In genomic region chr5:116418016-116418415, GRCh38 we compare ENCODE assay signal across 30 cellular contexts.
"Had no signal": no experiment of that assay in that cellular context is flagged by ENCODE, and none has a peak within 500 bp of the region (broad histone marks: within the 10 kb centered on the region; RNA-seq: fewer than 3 reads in every experiment).

No MANE protein-coding gene starts in this region.

- H3K36me3 Mint-ChIP-seq: natural killer cell had no signal

- H3K27me3 Mint-ChIP-seq: naive thymus-derived CD4-positive, alpha-beta T cell; stimulated activated memory B cell treated with anti-CD40 and anti-IgM and Interleukin-4, amounts not matched to agents 10 μg/mL and 1 μg/mL and 100 μg/mL, for 72 hours; stimulated activated naive CD8-positive, alpha-beta T cell treated with anti-CD3 and anti-CD28 coated beads, Interleukin-15, Interleukin-2, amounts not matched to agents 100 ng/mL and 50 ng/mL, for 24 hours had no signal

- H3K9me3 ChIP-seq: neutrophil, pancreas, prostate gland, right atrium auricular region, right lobe of liver, sigmoid colon, spleen, stomach, thoracic aorta, thyroid gland, tibial nerve, upper lobe of left lung, vagina had no signal

- H3K4me1 Mint-ChIP-seq: natural killer cell; stimulated activated memory B cell treated with anti-CD40 and anti-IgM and Interleukin-4, amounts not matched to agents 10 μg/mL and 1 μg/mL and 100 μg/mL, for 72 hours had no signal

- ATAC-seq: naive thymus-derived CD4-positive, alpha-beta T cell; natural killer cell; right lobe of liver; stimulated activated memory B cell treated with anti-CD40 and anti-IgM and Interleukin-4, amounts not matched to agents 10 μg/mL and 1 μg/mL and 100 μg/mL, for 72 hours had no signal

- H3K4me2 ChIP-seq: smooth muscle cell had no signal

- H3K27me3 ChIP-seq: neutrophil, pancreas, right atrium auricular region, right lobe of liver, sigmoid colon, spleen, stomach, thyroid gland, tibial nerve, upper lobe of left lung, vagina had no signal

- FAIRE-seq: pancreas, urothelium cell line had no signal

- H3K9me3 Mint-ChIP-seq: natural killer cell; nephron; stimulated activated memory B cell treated with anti-CD40 and anti-IgM and Interleukin-4, amounts not matched to agents 10 μg/mL and 1 μg/mL and 100 μg/mL, for 72 hours had no signal

- H3K27ac ChIP-seq: neutrophil, pancreas, prostate gland, right atrium auricular region, right lobe of liver, sigmoid colon, skin epidermis, spleen, stomach, thoracic aorta, thyroid gland, tibial nerve, upper lobe of left lung, vagina had no signal

- H3K27ac Mint-ChIP-seq: naive thymus-derived CD4-positive, alpha-beta T cell; natural killer cell; stimulated activated memory B cell treated with anti-CD40 and anti-IgM and Interleukin-4, amounts not matched to agents 10 μg/mL and 1 μg/mL and 100 μg/mL, for 72 hours; stimulated activated naive CD8-positive, alpha-beta T cell treated with anti-CD3 and anti-CD28 coated beads, Interleukin-15, Interleukin-2, amounts not matched to agents 100 ng/mL and 50 ng/mL, for 24 hours had no signal

- H3K4me3 Mint-ChIP-seq: naive thymus-derived CD4-positive, alpha-beta T cell; natural killer cell; nephron; stimulated activated memory B cell treated with anti-CD40 and anti-IgM and Interleukin-4, amounts not matched to agents 10 μg/mL and 1 μg/mL and 100 μg/mL, for 72 hours; stimulated activated naive CD8-positive, alpha-beta T cell treated with anti-CD3 and anti-CD28 coated beads, Interleukin-15, Interleukin-2, amounts not matched to agents 100 ng/mL and 50 ng/mL, for 24 hours had no signal

- DNase-seq: naive thymus-derived CD4-positive, alpha-beta T cell; natural killer cell; nucleus accumbens; pancreas; retina; right lobe of liver; sigmoid colon; spleen; stimulated activated CD4-positive, alpha-beta T cell treated with anti-CD3 and anti-CD28 coated beads, Interleukin-12 subunit alpha, Interleukin-12 subunit beta, amount 100 ng/mL, for 4 hours; stimulated activated CD4-positive, alpha-beta T cell treated with anti-CD3 and anti-CD28 coated beads, Interleukin-1b, Interleukin-23, amount 100 ng/mL, for 48 hours; stimulated activated CD4-positive, alpha-beta T cell treated with anti-CD3 and anti-CD28 coated beads, Interleukin-4, amount 100 ng/mL, for 1 hour; stimulated activated CD4-positive, alpha-beta T cell treated with anti-CD3 and anti-CD28 coated beads, Interleukin-4, amount 100 ng/mL, for 4 hours; stimulated activated CD8-positive, alpha-beta memory T cell treated with anti-CD3 and anti-CD28 coated beads, Interleukin-4, amount 100 ng/mL, for 48 hours; stimulated activated naive CD4-positive, alpha-beta T cell; stomach; thyroid gland; trophoblast cell; upper lobe of left lung had no signal

- H3K4me3 ChIP-seq: pancreas, prostate gland, right atrium auricular region, right lobe of liver, sigmoid colon, skin epidermis, smooth muscle cell, spleen, stomach, thoracic aorta, thyroid gland, tibial nerve, upper lobe of left lung, vagina had no signal

- H3K4me1 ChIP-seq: pancreas, prostate gland, right atrium auricular region, right lobe of liver, spleen, tibial nerve, vagina had no signal

- H3K36me3 ChIP-seq: neutrophil, pancreas, prostate gland, right atrium auricular region, right lobe of liver, sigmoid colon, stomach, thoracic aorta, thyroid gland, upper lobe of left lung, vagina had no signal
